Comparison of ENCODE assay signal across 25 cellular contexts in genomic region chr1:200779326-200779725, GRCh38. TPM values are rescaled to one million over a fixed set of nuclear protein-coding genes. Genes with fewer than 3 reads are reported as not detected.
DNase-seq lines count a peak whose midpoint lies in the region; ATAC-seq and TF ChIP-seq lines count a peak whose summit lies in the region.
"Had no signal": no experiment of that assay in that cellular context is flagged by ENCODE, and none has a peak within 500 bp of the region (broad histone marks: within the 10 kb centered on the region; RNA-seq: fewer than 3 reads in every experiment).

No MANE protein-coding gene starts in this region.

- no peak overlapping the region for H3K4me2 ChIP-seq in GM23338
- no peak overlapping the region for H3K4me2 ChIP-seq in mesendoderm (ENCODE audit: low read length)
- H3K4me2 ChIP-seq: PC-9 had no signal

- TF ChIP-seq CTCF in MCF 10A (IDR thresholded peaks at IDR 0.05; ENCODE audit: unreplicated experiment), result no peak
- no peak for TF ChIP-seq CTCF in breast epithelium (IDR thresholded peaks at IDR 0.05)
- no peak for TF ChIP-seq CTCF in GM23338 (conservative IDR thresholded peaks at IDR 0.05; ENCODE audit: low read depth in 2 of 2)
- no peak for TF ChIP-seq CTCF in WTC11 (IDR thresholded peaks at IDR 0.05)
- TF ChIP-seq CTCF in body of pancreas (IDR thresholded peaks at IDR 0.05), result no peak

- H3K27ac ChIP-seq in breast epithelium, result no peak overlapping the region
- H3K27ac ChIP-seq in GM23338 (ENCODE audit: low read depth), result peak overlapping the region; percentile 2; the same call in 1 of the 2 replicates
- H3K27ac ChIP-seq in mesendoderm (ENCODE audit: low read depth, low read length), result no peak overlapping the region
- no peak overlapping the region for H3K27ac ChIP-seq in body of pancreas
- H3K27ac ChIP-seq: 22Rv1, C4-2B, PC-9 had no signal

- no peak overlapping the region for H3K23ac ChIP-seq in mesendoderm (ENCODE audit: low read length)

- H3K27me3 ChIP-seq in breast epithelium (no peaks in the 10 kb centered on the region), GM23338 (ENCODE audit: insufficient read depth) (no peaks in the 10 kb centered on the region), mesendoderm (ENCODE audit: insufficient read depth, low read length, poor library complexity) (no peaks in the 10 kb centered on the region), body of pancreas (no peaks in the 10 kb centered on the region)

- TF ChIP-seq POLR2A in breast epithelium (IDR thresholded peaks at IDR 0.05) (no peak), body of pancreas (IDR thresholded peaks at IDR 0.05) (no peak)

- WGBS in mesendoderm (ENCODE audit: extremely low coverage, insufficient coverage, low lambda C conversion rate), result no CpG with 5 or more reads among the region's 2 CpGs
- 88 to 95% methylated on average over 2 of the region's 2 CpGs for WGBS in body of pancreas, 2 donors

- H3K79me2 ChIP-seq in GM23338 (replicated peaks; ENCODE audit: insufficient read depth), result peaks cover 19% of the 10 kb centered on the region
- H3K79me2 ChIP-seq in mesendoderm (ENCODE audit: control insufficient read depth, insufficient read depth, low read length), result peaks cover 1% of the 10 kb centered on the region

- no peak overlapping the region for H3K18ac ChIP-seq in mesendoderm (ENCODE audit: low read length)

- no peak overlapping the region for H2BK5ac ChIP-seq in mesendoderm (ENCODE audit: low read length)

- H3K9me3 Mint-ChIP-seq in MCF 10A (ENCODE audit: unreplicated experiment) (peaks cover 6% of the 10 kb centered on the region), GM23338 (peaks cover 19% of the 10 kb centered on the region), WTC11 (peaks cover 20% of the 10 kb centered on the region)
- H3K9me3 Mint-ChIP-seq: CD8-positive, alpha-beta T cell had no signal

- no peaks in the 10 kb centered on the region for H4K20me1 ChIP-seq in GM23338 (replicated peaks; ENCODE audit: insufficient read depth)

- H3K27me3 Mint-ChIP-seq in MCF 10A (ENCODE audit: insufficient read depth, unreplicated experiment) (no peaks in the 10 kb centered on the region), GM23338 (ENCODE audit: insufficient read depth, low read depth, poor library complexity) (no peaks in the 10 kb centered on the region), WTC11 (ENCODE audit: low read depth) (no peaks in the 10 kb centered on the region)
- H3K27me3 Mint-ChIP-seq: B cell had no signal

- H3K4me1 Mint-ChIP-seq in MCF 10A (ENCODE audit: insufficient read depth, unreplicated experiment) (peaks cover 52% of the 10 kb centered on the region), GM23338 (peaks cover 12% of the 10 kb centered on the region), WTC11 (peaks cover 14% of the 10 kb centered on the region)

- no peak overlapping the region for H2BK15ac ChIP-seq in mesendoderm (replicated peaks; ENCODE audit: low read depth)

- H3K4me3 ChIP-seq in breast epithelium (no peak overlapping the region), GM23338 (no peak overlapping the region), mesendoderm (ENCODE audit: low read length) (no peak overlapping the region), body of pancreas (no peak overlapping the region)
- H3K4me3 ChIP-seq: PC-9 had no signal

- H3K9ac ChIP-seq in mesendoderm (ENCODE audit: low read length), result no peak overlapping the region

- POLR2A ChIA-PET in MCF 10A (lab: Yijun Ruan, JAX), result interaction anchor here (0.8 to 3.7 kb wide), 8 partner anchors 10 to 110 kb away, joined by 3 to 33 read pairs (median 14); partner anchors contain the start of genes CAMSAP2 and DDX59
- POLR2A ChIA-PET in WTC11 (lab: Charles Lee), result interaction anchor here (1.8 kb wide), 1 partner anchor 40 kb away, joined by 4 read pairs; the partner anchor contains the start of gene CAMSAP2

- no peak overlapping the region for H2AK5ac ChIP-seq in mesendoderm (ENCODE audit: low read length)

- H4K8ac ChIP-seq in mesendoderm (ENCODE audit: low read depth, low read length), result no peak overlapping the region

- no peak overlapping the region for H2AFZ ChIP-seq in GM23338
- H2AFZ ChIP-seq: PC-9 had no signal

- H3F3A ChIP-seq in GM23338 (replicated peaks; ENCODE audit: low read depth), result no peaks in the 10 kb centered on the region

- no peaks in the 10 kb centered on the region for H3K36me3 ChIP-seq in breast epithelium
- H3K36me3 ChIP-seq in GM23338 (ENCODE audit: insufficient read depth), result peaks cover 16% of the 10 kb centered on the region
- H3K36me3 ChIP-seq in mesendoderm (ENCODE audit: control insufficient read depth, insufficient read depth, low read length), result no peaks in the 10 kb centered on the region
- no peaks in the 10 kb centered on the region for H3K36me3 ChIP-seq in body of pancreas (replicated peaks in 1 of 2; ENCODE audit: insufficient read depth in 1 of 2, low read depth in 2 of 2)

- H3K27ac Mint-ChIP-seq in MCF 10A (ENCODE audit: low read depth, unreplicated experiment) (peak overlapping the region; percentile 28), GM23338 (no peak overlapping the region), WTC11 (peak overlapping the region; percentile 9; the same call in 1 of the 2 replicates)
- H3K27ac Mint-ChIP-seq: B cell; CD8-positive, alpha-beta T cell had no signal

- no peak overlapping the region for H3K4me3 Mint-ChIP-seq in MCF 10A (ENCODE audit: unreplicated experiment)
- no peak overlapping the region for H3K4me3 Mint-ChIP-seq in GM23338
- no peak overlapping the region for H3K4me3 Mint-ChIP-seq in WTC11
- H3K4me3 Mint-ChIP-seq: B cell; CD8-positive, alpha-beta T cell had no signal

- H3K9me2 ChIP-seq in GM23338 (ENCODE audit: insufficient read depth), result no peaks in the 10 kb centered on the region

- no peak overlapping the region for H2BK120ac ChIP-seq in mesendoderm (ENCODE audit: low read depth, low read length)

- no peak for DNase-seq in MCF 10A (ENCODE audit: unreplicated experiment)
- no peak for DNase-seq in breast epithelium (ENCODE audit: low spot score in 2 of 2)
- DNase-seq in GM23338 (ENCODE audit: low spot score), result no peak
- no peak for DNase-seq in WTC11 (ENCODE audit: low spot score)
- peak; percentile 61 for DNase-seq in mesendoderm
- no peak for DNase-seq in stimulated activated naive CD4-positive, alpha-beta T cell treated with Interleukin-2 at 50 U/mL for 16 hours (lab: John Stamatoyannopoulos, UW)
- no peak for DNase-seq in body of pancreas
- DNase-seq in stimulated activated CD4-positive, alpha-beta T cell treated with anti-CD3 and anti-CD28 coated beads, Interleukin-12 subunit alpha, Interleukin-12 subunit beta, amount 100 ng/mL, for 4 hours, result no peak
- DNase-seq: CD8-positive, alpha-beta T cell; DMS 273 treated with DMSO at 0.1 percent for 48 hours; DMS79 treated with DMSO at 0.1 percent for 48 hours; GF-D8; H7; KBM-7; NCI-H1092; NCI-H1417 treated with DMSO at 0.1 percent for 48 hours; NCI-H1694 treated with DMSO at 0.1 percent for 48 hours; NCI-H2081; NCI-H2227 treated with DMSO at 0.1 percent for 48 hours; NCI-H526 treated with DMSO at 0.1 percent for 48 hours; PC-9; SHP77 had no signal

- H3K9me3 ChIP-seq in breast epithelium (no peaks in the 10 kb centered on the region), body of pancreas (no peaks in the 10 kb centered on the region)

- BruUV-seq in MCF 10A (replicated peaks; lab: Mats Ljungman, UMichigan), result no TSS peak

- H3K36me3 Mint-ChIP-seq in MCF 10A (ENCODE audit: insufficient read depth, unreplicated experiment) (peaks cover 40% of the 10 kb centered on the region), GM23338 (ENCODE audit: low read depth) (peaks cover 32% of the 10 kb centered on the region), WTC11 (peaks cover 28% of the 10 kb centered on the region)

- H3K56ac ChIP-seq in mesendoderm (ENCODE audit: low read length), result no peak overlapping the region

- H3K4me1 ChIP-seq in breast epithelium (no peaks in the 10 kb centered on the region), GM23338 (ENCODE audit: insufficient read depth) (0 out of 2 replicates have a peak, but pooled peaks cover 4% of the 10 kb centered on the region), mesendoderm (ENCODE audit: control insufficient read depth, low read depth, low read length) (peaks cover 3% of the 10 kb centered on the region), body of pancreas (no peaks in the 10 kb centered on the region)

- intact Hi-C loops in MCF 10A (cut with micrococcal nuclease), result no loop called here
- intact Hi-C loops in breast epithelium (cut with DNase I; ENCODE audit: low total_unique reads), result no loop called here
- intact Hi-C loops in body of pancreas (cut with DNase I), result no loop called here

- no peak overlapping the region for H4K5ac ChIP-seq in mesendoderm (ENCODE audit: low read length)

- H3K4ac ChIP-seq in mesendoderm (ENCODE audit: low read depth, low read length), result no peak overlapping the region

- no peak for ATAC-seq in GM23338
- ATAC-seq in WTC11, result no peak
- ATAC-seq in body of pancreas, result no peak
- ATAC-seq: CD8-positive, alpha-beta T cell had no signal

- peaks cover 8% of the 10 kb centered on the region for H3K79me1 ChIP-seq in mesendoderm (ENCODE audit: low read length)

- CTCF ChIA-PET in MCF 10A (lab: Yijun Ruan, JAX) (interaction anchor here (2.2 kb wide), 1 partner anchor 157 kb away, joined by 10 read pairs; no protein-coding TSS in a partner anchor), WTC11 (lab: Charles Lee) (no interaction called here)

RNA-seq across cellular contexts. Expression of gene CAMSAP2, which starts 40.6 kb away (rescaled TPM):
- 144 and 209 TPM in 2 replicates for total RNA-seq in MCF 10A (2022)
- total RNA-seq in breast epithelium, result 10 to 100 TPM; 36.4 to 42.4 (median 38.6) TPM
- 21.3 and 39.1 TPM in 2 replicates for total RNA-seq in GM23338 (2014; rRNA removed; shearing (Covaris generic))
- 8.2 and 9.1 TPM in 2 replicates for polyA plus RNA-seq in GM23338 (2016; fragmentation: Nextera tagmentation; extraction: Ambion mirVana)
- 18.1 to 20.7 TPM (median 19.0 TPM) in 3 replicates for total RNA-seq in WTC11 (2021)
- polyA plus RNA-seq in mesendoderm (2013, experiment 1 of 2), result 18.9 TPM
- polyA plus RNA-seq in mesendoderm (2013, experiment 2 of 2), result 19.1 TPM
- 10 to 100 TPM in 1 of 2 donors, 1 to 10 TPM in 1; 8.8 to 19.1 TPM for total RNA-seq in body of pancreas
